11 cellular contexts compared by ENCODE assay signal in genomic region chr19:48859711-48860572, GRCh38. TPM values are rescaled to one million over a fixed set of nuclear protein-coding genes. Genes with fewer than 3 reads are reported as not detected.
DNase-seq lines count a peak whose midpoint lies in the region; ATAC-seq and TF ChIP-seq lines count a peak whose summit lies in the region.
"Had no signal": no experiment of that assay in that cellular context is flagged by ENCODE, and none has a peak within 500 bp of the region (broad histone marks: within the 10 kb centered on the region; RNA-seq: fewer than 3 reads in every experiment).

No MANE protein-coding gene starts in this region.

- no peak for ATAC-seq in CD4-positive, alpha-beta T cell (ENCODE audit: poor library complexity)
- peak; percentile 49 for ATAC-seq in GM19397 (IDR thresholded peaks at IDR 0.05; ENCODE audit: unreplicated experiment)
- peak; percentile 32 for ATAC-seq in activated B cell treated with CpG ODN at 0.5 μM for 24 hours (ENCODE audit: low read depth)
- ATAC-seq in memory B cell (ENCODE audit: low read depth), result peak; percentile 23
- ATAC-seq in HG03045 (IDR thresholded peaks at IDR 0.05; ENCODE audit: unreplicated experiment), result no peak
- ATAC-seq in GM21528 (IDR thresholded peaks at IDR 0.05; ENCODE audit: low FRiP score, unreplicated experiment), result no peak

- H3K36me3 Mint-ChIP-seq in CD4-positive, alpha-beta T cell (ENCODE audit: low read depth), result no peaks in the 10 kb centered on the region
- H3K36me3 Mint-ChIP-seq in activated B cell treated with CpG ODN at 0.5 μM for 24 hours (ENCODE audit: low read depth) (no peaks in the 10 kb centered on the region), memory B cell (no peaks in the 10 kb centered on the region)
- no peaks in the 10 kb centered on the region for H3K36me3 Mint-ChIP-seq in activated T-helper 1 cell treated with anti-CD3 and anti-CD28 coated beads, Interleukin-12 subunit alpha, Interleukin-12 subunit beta, Interleukin-2, Interleukin-4 antibody, amounts not matched to agents 30 ng/mL and 10 ng/mL and 1 ng/mL, durations not matched to agents 14 hours and 24 hours and 36 hours (ENCODE audit: low read depth)

- no peaks in the 10 kb centered on the region for H3K27me3 ChIP-seq in CD4-positive, alpha-beta T cell (ENCODE audit: control insufficient read depth, insufficient read depth, low read length)
- H3K27me3 ChIP-seq: cardiac muscle cell had no signal

- H3K4me3 Mint-ChIP-seq in CD4-positive, alpha-beta T cell, result peak overlapping the region; percentile 65
- H3K4me3 Mint-ChIP-seq in activated B cell treated with CpG ODN at 0.5 μM for 24 hours (peak overlapping the region; percentile 44), memory B cell (peak overlapping the region; percentile 90)
- H3K4me3 Mint-ChIP-seq in activated T-helper 1 cell treated with anti-CD3 and anti-CD28 coated beads, Interleukin-12 subunit alpha, Interleukin-12 subunit beta, Interleukin-2, Interleukin-4 antibody, amounts not matched to agents 30 ng/mL and 10 ng/mL and 1 ng/mL, durations not matched to agents 14 hours and 24 hours and 36 hours, result no peak overlapping the region

- no peaks in the 10 kb centered on the region for H3K27me3 Mint-ChIP-seq in CD4-positive, alpha-beta T cell
- H3K27me3 Mint-ChIP-seq in activated B cell treated with CpG ODN at 0.5 μM for 24 hours (no peaks in the 10 kb centered on the region), memory B cell (peaks cover 2% of the 10 kb centered on the region)
- peaks cover 2% of the 10 kb centered on the region for H3K27me3 Mint-ChIP-seq in activated T-helper 1 cell treated with anti-CD3 and anti-CD28 coated beads, Interleukin-12 subunit alpha, Interleukin-12 subunit beta, Interleukin-2, Interleukin-4 antibody, amounts not matched to agents 30 ng/mL and 10 ng/mL and 1 ng/mL, durations not matched to agents 14 hours and 24 hours and 36 hours (ENCODE audit: insufficient read depth)

- H3K9me3 ChIP-seq in CD4-positive, alpha-beta T cell (ENCODE audit: control insufficient read depth, low read length), result no peaks in the 10 kb centered on the region

- intact Hi-C loops in CD4-positive, alpha-beta T cell (cut with DNase I, micrococcal nuclease), result loop anchor here in 1 of 2 experiments (5.0 kb wide), 2 partner anchors 42 to 107 kb away; partner anchors contain the start of genes FTL and NUCB1
- intact Hi-C loops in activated B cell treated with CpG ODN at 0.5 μM for 24 hours (cut with micrococcal nuclease), result loop anchor here (5.0 kb wide), 1 partner anchor 107 kb away; the partner anchor contains the start of gene FTL
- intact Hi-C loops in activated T-helper 1 cell treated with anti-CD3 and anti-CD28 coated beads, Interleukin-12 subunit alpha, Interleukin-12 subunit beta, Interleukin-2, Interleukin-4 antibody, amounts not matched to agents 30 ng/mL and 10 ng/mL and 1 ng/mL, durations not matched to agents 14 hours and 24 hours and 36 hours (cut with micrococcal nuclease), result loop anchor here (1.0 to 5.0 kb wide), 3 partner anchors 12 to 105 kb away; partner anchors contain the start of genes BCAT2, FTL and PPP1R15A

- peaks cover 5% of the 10 kb centered on the region for H3K4me1 Mint-ChIP-seq in CD4-positive, alpha-beta T cell (ENCODE audit: low read depth)
- H3K4me1 Mint-ChIP-seq in activated B cell treated with CpG ODN at 0.5 μM for 24 hours (peaks cover 7% of the 10 kb centered on the region), memory B cell (peaks cover 7% of the 10 kb centered on the region)
- no peaks in the 10 kb centered on the region for H3K4me1 Mint-ChIP-seq in activated T-helper 1 cell treated with anti-CD3 and anti-CD28 coated beads, Interleukin-12 subunit alpha, Interleukin-12 subunit beta, Interleukin-2, Interleukin-4 antibody, amounts not matched to agents 30 ng/mL and 10 ng/mL and 1 ng/mL, durations not matched to agents 14 hours and 24 hours and 36 hours (ENCODE audit: low read depth)

- H3K27ac Mint-ChIP-seq in CD4-positive, alpha-beta T cell, result no peak overlapping the region
- H3K27ac Mint-ChIP-seq in activated B cell treated with CpG ODN at 0.5 μM for 24 hours, result peak overlapping the region; percentile 47
- no peak overlapping the region for H3K27ac Mint-ChIP-seq in memory B cell
- H3K27ac Mint-ChIP-seq in activated T-helper 1 cell treated with anti-CD3 and anti-CD28 coated beads, Interleukin-12 subunit alpha, Interleukin-12 subunit beta, Interleukin-2, Interleukin-4 antibody, amounts not matched to agents 30 ng/mL and 10 ng/mL and 1 ng/mL, durations not matched to agents 14 hours and 24 hours and 36 hours, result no peak overlapping the region

- TF ChIP-seq CTCF in CD4-positive, alpha-beta T cell (IDR thresholded peaks at IDR 0.05), result no peak
- TF ChIP-seq CTCF in activated B cell treated with CpG ODN at 0.5 μM for 24 hours (IDR thresholded peaks at IDR 0.05), result no peak

- CTCF ChIA-PET in CD4-positive, alpha-beta T cell (lab: Charles Lee), result interaction anchor here (1.8 kb wide), 1 partner anchor 15 kb away, joined by 7 read pairs; no protein-coding TSS in a partner anchor
- CTCF ChIA-PET in activated B cell treated with CpG ODN at 0.5 μM for 24 hours (lab: Charles Lee), result interaction anchor here (0.7 kb wide), 1 partner anchor 111 kb away, joined by 3 read pairs; no protein-coding TSS in a partner anchor

- H3K27ac ChIP-seq in CD4-positive, alpha-beta T cell (ENCODE audit: low read depth, low read length), result no peak overlapping the region
- H3K27ac ChIP-seq: cardiac muscle cell had no signal

- H3K9me3 Mint-ChIP-seq in CD4-positive, alpha-beta T cell, result no peaks in the 10 kb centered on the region
- H3K9me3 Mint-ChIP-seq in activated B cell treated with CpG ODN at 0.5 μM for 24 hours (no peaks in the 10 kb centered on the region), memory B cell (no peaks in the 10 kb centered on the region)
- no peaks in the 10 kb centered on the region for H3K9me3 Mint-ChIP-seq in activated T-helper 1 cell treated with anti-CD3 and anti-CD28 coated beads, Interleukin-12 subunit alpha, Interleukin-12 subunit beta, Interleukin-2, Interleukin-4 antibody, amounts not matched to agents 30 ng/mL and 10 ng/mL and 1 ng/mL, durations not matched to agents 14 hours and 24 hours and 36 hours

- no peak for DNase-seq in CD4-positive, alpha-beta T cell
- DNase-seq in activated B cell treated with CpG ODN at 0.5 μM for 24 hours (no peak), memory B cell (ENCODE audit: low spot score in 2 of 2) (peak in 1 of 2 donors; percentile 28), cerebellar nuclear complex (lab: John Stamatoyannopoulos, UW) (no peak)
- DNase-seq in activated T-helper 1 cell treated with anti-CD3 and anti-CD28 coated beads, Interleukin-12 subunit alpha, Interleukin-12 subunit beta, Interleukin-2, Interleukin-4 antibody, amounts not matched to agents 30 ng/mL and 10 ng/mL and 1 ng/mL, durations not matched to agents 14 hours and 24 hours and 36 hours (ENCODE audit: low spot score), result no peak
- DNase-seq: NCI-H1436 treated with DMSO at 0.1 percent for 48 hours had no signal

- POLR2A ChIA-PET in CD4-positive, alpha-beta T cell (lab: Charles Lee), result interaction anchor here (0.5 to 0.7 kb wide), 2 partner anchors 77 to 105 kb away, joined by 3 read pairs; no protein-coding TSS in a partner anchor
- POLR2A ChIA-PET in activated B cell treated with CpG ODN at 0.5 μM for 24 hours (lab: Charles Lee), result no interaction called here

RNA-seq across cellular contexts. Expression of gene PLEKHA4, which starts 8.5 kb away (rescaled TPM):
- 1 to 10 TPM; 1.4 to 2.7 TPM for total RNA-seq in CD4-positive, alpha-beta T cell
- 5.7 and 6.4 TPM in 2 replicates for total RNA-seq in activated B cell treated with CpG ODN at 0.5 μM for 24 hours
- 1.4 and 1.9 TPM in 2 replicates for total RNA-seq in activated T-helper 1 cell treated with anti-CD3 and anti-CD28 coated beads, Interleukin-12 subunit alpha, Interleukin-12 subunit beta, Interleukin-2, Interleukin-4 antibody, amounts not matched to agents 30 ng/mL and 10 ng/mL and 1 ng/mL, durations not matched to agents 14 hours and 24 hours and 36 hours

RNA-seq across cellular contexts. Expression of gene PPP1R15A, which starts 12.3 kb away (rescaled TPM):
- 100 to 1,000 TPM; 569 to 584 TPM for total RNA-seq in CD4-positive, alpha-beta T cell
- 115 and 123 TPM in 2 replicates for total RNA-seq in activated B cell treated with CpG ODN at 0.5 μM for 24 hours
- total RNA-seq in activated T-helper 1 cell treated with anti-CD3 and anti-CD28 coated beads, Interleukin-12 subunit alpha, Interleukin-12 subunit beta, Interleukin-2, Interleukin-4 antibody, amounts not matched to agents 30 ng/mL and 10 ng/mL and 1 ng/mL, durations not matched to agents 14 hours and 24 hours and 36 hours, result 53.1 and 53.7 TPM in 2 replicates

RNA-seq across cellular contexts. Expression of gene HSD17B14, which starts 23.7 kb away (rescaled TPM):
- 1 to 10 TPM in 1 of 2 experiments, under 1 TPM in 1; 0.93 to 1.3 TPM for total RNA-seq in CD4-positive, alpha-beta T cell
- 2.6 and 2.8 TPM in 2 replicates for total RNA-seq in activated B cell treated with CpG ODN at 0.5 μM for 24 hours
- 0.57 and 0.64 TPM in 2 replicates for total RNA-seq in activated T-helper 1 cell treated with anti-CD3 and anti-CD28 coated beads, Interleukin-12 subunit alpha, Interleukin-12 subunit beta, Interleukin-2, Interleukin-4 antibody, amounts not matched to agents 30 ng/mL and 10 ng/mL and 1 ng/mL, durations not matched to agents 14 hours and 24 hours and 36 hours

RNA-seq across cellular contexts. Expression of gene TULP2, which starts 38.6 kb away (rescaled TPM):
- total RNA-seq in CD4-positive, alpha-beta T cell, result not detected
- not detected in 2 replicates for total RNA-seq in activated B cell treated with CpG ODN at 0.5 μM for 24 hours
- not detected in 2 replicates for total RNA-seq in activated T-helper 1 cell treated with anti-CD3 and anti-CD28 coated beads, Interleukin-12 subunit alpha, Interleukin-12 subunit beta, Interleukin-2, Interleukin-4 antibody, amounts not matched to agents 30 ng/mL and 10 ng/mL and 1 ng/mL, durations not matched to agents 14 hours and 24 hours and 36 hours
- total RNA-seq: urinary bladder had no signal

RNA-seq across cellular contexts. Expression of gene NUCB1, which starts 40.2 kb away (rescaled TPM):
- 10 to 100 TPM; 73.7 to 77.0 TPM for total RNA-seq in CD4-positive, alpha-beta T cell
- total RNA-seq in activated B cell treated with CpG ODN at 0.5 μM for 24 hours, result 116 and 126 TPM in 2 replicates
- total RNA-seq in activated T-helper 1 cell treated with anti-CD3 and anti-CD28 coated beads, Interleukin-12 subunit alpha, Interleukin-12 subunit beta, Interleukin-2, Interleukin-4 antibody, amounts not matched to agents 30 ng/mL and 10 ng/mL and 1 ng/mL, durations not matched to agents 14 hours and 24 hours and 36 hours, result 117 and 122 TPM in 2 replicates

Comparison
In these comparisons a context has a peak if more than half of its experiments do, and no peak if none do; other contexts are left out.
1. ATAC-seq: peak in GM19397 (single experiment), activated B cell treated with CpG ODN at 0.5 μM for 24 hours (single experiment) and memory B cell (single experiment); none in CD4-positive, alpha-beta T cell (single experiment), HG03045 (single experiment) and GM21528 (single experiment).